26 cellular contexts compared by ENCODE assay signal in the genomic region with DNA sequence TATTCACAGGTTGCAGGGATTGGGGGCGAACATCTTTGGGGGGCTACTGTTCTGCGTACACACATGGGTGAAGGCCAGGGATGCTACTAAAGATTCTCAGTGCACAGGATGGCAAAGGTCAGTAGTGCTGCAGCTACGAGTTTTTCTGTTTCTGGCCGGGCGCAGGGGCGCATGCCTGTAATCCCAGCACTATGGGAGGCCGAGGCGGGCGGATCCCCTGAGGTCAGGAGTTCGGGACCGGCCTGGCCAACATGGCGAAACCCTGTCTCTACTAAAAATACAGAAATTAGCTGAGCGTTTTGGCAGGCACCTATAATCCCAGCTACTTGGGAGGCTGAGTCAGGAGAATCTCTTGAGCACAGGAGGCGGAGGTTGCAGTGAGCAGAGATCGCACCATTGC.
"Had no signal": no experiment of that assay in that cellular context is flagged by ENCODE, and none has a peak within 500 bp of the region (broad histone marks: within the 10 kb centered on the region; RNA-seq: fewer than 3 reads in every experiment).

No MANE protein-coding gene starts in this region.

- DNase-seq: Kasumi-1, MV-4-11, NCI-H1048, NCI-H1105, NCI-H1417, NCI-H1436 treated with DMSO at 0.1 percent for 48 hours, NCI-H1694, NCI-H187 treated with DMSO at 0.1 percent for 48 hours, NCI-H2029 treated with DMSO at 0.1 percent for 48 hours, NCI-H2171 treated with DMSO at 0.1 percent for 48 hours, NCI-H2227 treated with DMSO at 0.1 percent for 48 hours, NCI-H446, NCI-H510A, NCI-H524 treated with DMSO at 0.1 percent for 48 hours, NCI-H69, NCI-H774, RPMI8226, SHP77 treated with DMSO at 0.1 percent for 48 hours, SJCRH30 had no signal

- H3K27me3 ChIP-seq: SJCRH30 had no signal

- H3K9me3 Mint-ChIP-seq: IgD-negative memory B cell had no signal

- H3K4me3 ChIP-seq: K562, SJCRH30 had no signal

- H3K4me2 ChIP-seq: KMS-11 had no signal

- FAIRE-seq: HTR-8/SVneo, K562, RCC 7860 had no signal

- ATAC-seq: K562, SK-N-SH treated with all-trans-retinoic acid at 6 μM for 48 hours had no signal

- H3K9ac ChIP-seq: KMS-11 had no signal

- H3K27me3 Mint-ChIP-seq: IgD-negative memory B cell had no signal

- H3K27ac ChIP-seq: HL-60, KMS-11, SJCRH30 had no signal

- H3K9me3 ChIP-seq: SJCRH30 had no signal

- H3K36me3 ChIP-seq: SJCRH30 had no signal

- H3K36me3 Mint-ChIP-seq: IgD-negative memory B cell had no signal
